Comparison of ENCODE assay signal across 9 cellular contexts in the genomic region with DNA sequence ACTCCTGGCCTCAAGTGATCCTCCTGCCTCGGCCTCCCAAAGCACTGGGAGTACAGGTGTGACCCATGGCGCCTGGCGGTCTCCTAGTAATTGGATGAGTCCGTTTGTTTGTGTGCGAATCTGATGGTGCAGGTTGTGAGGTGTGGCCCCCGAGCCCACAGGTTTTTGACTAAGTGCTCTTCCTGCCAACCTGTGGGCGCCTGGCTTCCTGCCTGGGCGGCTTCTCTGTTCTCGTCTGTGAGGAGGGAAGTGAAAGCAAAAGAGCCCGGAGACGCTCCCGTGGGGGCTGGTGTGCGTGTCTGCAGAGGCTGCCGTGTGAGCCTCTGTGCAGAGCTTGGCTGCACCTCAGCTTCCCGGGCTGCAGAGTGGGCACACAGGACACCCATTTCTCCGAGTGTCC. TPM values are rescaled to one million over a fixed set of nuclear protein-coding genes. Genes with fewer than 3 reads are reported as not detected.
DNase-seq lines count a peak whose midpoint lies in the region; ATAC-seq, FAIRE-seq and TF ChIP-seq lines count a peak whose summit lies in the region.
"Had no signal": no experiment of that assay in that cellular context is flagged by ENCODE, and none has a peak within 500 bp of the region (broad histone marks: within the 10 kb centered on the region; RNA-seq: fewer than 3 reads in every experiment).

No MANE protein-coding gene starts in this region.

- POLR2A ChIA-PET in GM12878 (lab: Charles Lee) = interaction anchor here (0.6 to 3.8 kb wide), 17 partner anchors 10 to 1013 kb away, joined by 3 to 25 read pairs (median 6); partner anchors contain the start of genes ABCA7, ARHGAP45, ATP5F1D and CNN2
- POLR2A ChIA-PET in naive thymus-derived CD4-positive, alpha-beta T cell (lab: Charles Lee) = interaction anchor here (0.6 to 38.6 kb wide), 10 partner anchors 4 to 412 kb away, joined by 4 to 2022 read pairs (median 8); partner anchors contain the start of genes ABCA7, ARHGAP45, CIRBP and CNN2

- DNase-seq in T-helper 2 cell treated with Interferon-gamma antibody and Interleukin-4, amounts not matched to agents 5 μg/mL and 100 μg/mL, for 36 hours (ENCODE audit: low spot score) = peak; percentile 93
- DNase-seq in GM12878 (ENCODE audit: low read depth, low spot score) (peak; percentile 85), urothelium cell line (ENCODE audit: low spot score) (peak; percentile 25), COLO829 (ENCODE audit: low spot score) (no peak), middle frontal gyrus (ENCODE audit: extremely low spot score, low spot score) (no peak)
- peak; percentile 69 to 97 (median 96) for DNase-seq in naive thymus-derived CD4-positive, alpha-beta T cell

- TF ChIP-seq EP300 in GM12878 (IDR thresholded peaks at IDR 0.05; ENCODE audit: borderline replicate concordance in 1 of 2, control insufficient read depth in 1 of 2, low read depth in 2 of 2, low read length in 2 of 2) = peak; percentile 61 to 77

- H3K27ac ChIP-seq in GM12878 (ENCODE audit: control insufficient read depth, insufficient read depth) = peak overlapping the region; percentile 64
- peak overlapping the region; percentile 92 for H3K27ac ChIP-seq in naive thymus-derived CD4-positive, alpha-beta T cell (ENCODE audit: low read depth, low read length)
- H3K27ac ChIP-seq: ovary had no signal

- peaks cover 69% of the 10 kb centered on the region for H3K36me3 Mint-ChIP-seq in T-helper 2 cell treated with Interferon-gamma antibody and Interleukin-4, amounts not matched to agents 5 μg/mL and 100 μg/mL, for 36 hours (ENCODE audit: low read depth)
- H3K36me3 Mint-ChIP-seq in naive thymus-derived CD4-positive, alpha-beta T cell = peaks cover 2 to 52% (median 25%) of the 10 kb centered on the region in 5 donors

- peak overlapping the region; percentile 54; the same call in 1 of the 2 replicates for H3K4me3 ChIP-seq in GM12878
- peak overlapping the region; percentile 87 for H3K4me3 ChIP-seq in naive thymus-derived CD4-positive, alpha-beta T cell (ENCODE audit: low read length)
- H3K4me3 ChIP-seq: ovary had no signal

- in situ Hi-C loops in GM12878 (cut with MboI) = no loop called here

- H3K9ac ChIP-seq in GM12878 (ENCODE audit: control insufficient read depth, insufficient read depth, low read length) = peak overlapping the region; percentile 48; the same call in 1 of the 2 replicates

- no peaks in the 10 kb centered on the region for H3K27me3 Mint-ChIP-seq in T-helper 2 cell treated with Interferon-gamma antibody and Interleukin-4, amounts not matched to agents 5 μg/mL and 100 μg/mL, for 36 hours (ENCODE audit: low read depth)
- H3K27me3 Mint-ChIP-seq in naive thymus-derived CD4-positive, alpha-beta T cell = no peaks in the 10 kb centered on the region

- no TSS peak for BruUV-seq in GM12878 (replicated peaks; lab: Mats Ljungman, UMichigan)

- under 1% methylated on average over 16 of the region's 16 CpGs for WGBS in GM12878 (ENCODE audit: insufficient coverage, insufficient replicate concordance, low lambda C conversion rate, missing lambda C conversion rate)

- H3K4me1 Mint-ChIP-seq in T-helper 2 cell treated with Interferon-gamma antibody and Interleukin-4, amounts not matched to agents 5 μg/mL and 100 μg/mL, for 36 hours (ENCODE audit: low read depth) = peaks cover 34% of the 10 kb centered on the region
- peaks cover 26 to 64% (median 51%) of the 10 kb centered on the region in 7 donors for H3K4me1 Mint-ChIP-seq in naive thymus-derived CD4-positive, alpha-beta T cell

- H3K4me3 Mint-ChIP-seq in T-helper 2 cell treated with Interferon-gamma antibody and Interleukin-4, amounts not matched to agents 5 μg/mL and 100 μg/mL, for 36 hours = peak overlapping the region; percentile 88
- peak overlapping the region; percentile 82 to 97 (median 91) for H3K4me3 Mint-ChIP-seq in naive thymus-derived CD4-positive, alpha-beta T cell

- no peak for TF ChIP-seq RAD21 in GM12878 (IDR thresholded peaks at IDR 0.05; ENCODE audit: insufficient read depth, low read depth, low read length)

- H4K20me1 ChIP-seq in GM12878 (ENCODE audit: control insufficient read depth, insufficient read depth) = no peaks in the 10 kb centered on the region

- H2AFZ ChIP-seq in GM12878 (ENCODE audit: control insufficient read depth, low read depth, low read length) = no peak overlapping the region

- RAD21 ChIA-PET in GM12878 (lab: Charles Lee; ENCODE audit: unreplicated experiment) = interaction anchor here (0.8 to 3.1 kb wide), 7 partner anchors 9 to 93 kb away, joined by 3 to 18 read pairs (median 5); partner anchors contain the start of genes ARHGAP45, CNN2 and WDR18

- ATAC-seq in GM19035 (IDR thresholded peaks at IDR 0.05; ENCODE audit: unreplicated experiment) = peak; percentile 54
- peak; percentile 69 for ATAC-seq in HG03280 (IDR thresholded peaks at IDR 0.05; ENCODE audit: unreplicated experiment)
- ATAC-seq in GM12878 = peak; percentile 94
- ATAC-seq in naive thymus-derived CD4-positive, alpha-beta T cell = peak; percentile 81

- SMC1A ChIA-PET in GM12878 (lab: Charles Lee; ENCODE audit: uncharacterized antibody, unreplicated experiment) = interaction anchor here (1.2 to 3.4 kb wide), 3 partner anchors 9 to 12 kb away, joined by 3 to 14 read pairs (median 11); partner anchors contain the start of gene ARHGAP45

- intact Hi-C loops in GM12878 (cut with micrococcal nuclease; ENCODE audit: unreplicated experiment) = loop anchor here (2.0 kb wide), 1 partner anchor 26 kb away; the partner anchor contains the start of gene GPX4
- intact Hi-C loops in naive thymus-derived CD4-positive, alpha-beta T cell (cut with micrococcal nuclease) = loop anchor here (1.0 to 5.0 kb wide), 7 partner anchors 8 to 172 kb away; partner anchors contain the start of genes ARHGAP45 (in 1 of the 2), MIDN (in 1 of the 2), POLR2E (in 1 of the 2) and RNU6-2 (in 1 of the 2)

- FAIRE-seq in GM12878 (lab: Jason Lieb, UNC) = peak; percentile 96
- FAIRE-seq in urothelium cell line (lab: Jason Lieb, UNC) = no peak

- no peak for TF ChIP-seq POLR2A in GM12878 (IDR thresholded peaks at IDR 0.05; ENCODE audit: low read depth, low read length)

- peak overlapping the region; percentile 93 for H3K27ac Mint-ChIP-seq in T-helper 2 cell treated with Interferon-gamma antibody and Interleukin-4, amounts not matched to agents 5 μg/mL and 100 μg/mL, for 36 hours
- peak overlapping the region; percentile 91 to 100 (median 99) for H3K27ac Mint-ChIP-seq in naive thymus-derived CD4-positive, alpha-beta T cell

- H3K4me1 ChIP-seq in GM12878 (ENCODE audit: control insufficient read depth, insufficient read depth, low read length) = peaks cover 35% of the 10 kb centered on the region
- H3K4me1 ChIP-seq in naive thymus-derived CD4-positive, alpha-beta T cell (ENCODE audit: control insufficient read depth in 2 of 2, insufficient read depth in 2 of 2, low read length in 2 of 2) = peaks cover 75 to 80% of the 10 kb centered on the region in 2 donors

- H3K27me3 ChIP-seq in GM12878 (replicated peaks in 1 of 2; ENCODE audit: control insufficient read depth in 2 of 2, insufficient read depth in 2 of 2, low read length in 1 of 2) = no peaks in the 10 kb centered on the region
- H3K27me3 ChIP-seq in naive thymus-derived CD4-positive, alpha-beta T cell (ENCODE audit: control insufficient read depth in 2 of 2, insufficient read depth in 2 of 2, low read length in 2 of 2) = no peaks in the 10 kb centered on the region
- H3K27me3 ChIP-seq: ovary had no signal

- peak overlapping the region; percentile 74 for H3K4me2 ChIP-seq in GM12878 (ENCODE audit: control insufficient read depth, insufficient read depth)

- no peak for TF ChIP-seq CTCF in GM12878 (IDR thresholded peaks at IDR 0.05 in 2 of 3, conservative IDR thresholded peaks at IDR 0.05 in 1 of 3; ENCODE audit: control insufficient read depth in 2 of 3, extremely low read depth in 1 of 3, insufficient read depth in 1 of 3, low read depth in 3 of 3, low read length in 3 of 3)

- H3K36me3 ChIP-seq in GM12878 (ENCODE audit: control insufficient read depth in 2 of 2, insufficient read depth in 2 of 2, low read length in 1 of 2) = peaks cover 25 to 47% of the 10 kb centered on the region in 2 experiments
- H3K36me3 ChIP-seq in naive thymus-derived CD4-positive, alpha-beta T cell (ENCODE audit: control insufficient read depth in 2 of 3, insufficient read depth in 3 of 3, low read length in 3 of 3) = peaks cover 38 to 67% (median 53%) of the 10 kb centered on the region in 3 experiments
- H3K36me3 ChIP-seq: ovary had no signal

- no peaks in the 10 kb centered on the region; the same call in 2 of the 3 replicates for H3K9me3 ChIP-seq in GM12878 (replicated peaks; ENCODE audit: control insufficient read depth, insufficient read depth, low read length)
- H3K9me3 ChIP-seq in naive thymus-derived CD4-positive, alpha-beta T cell (ENCODE audit: control insufficient read depth in 2 of 3, low read length in 3 of 3) = no peaks in the 10 kb centered on the region
- H3K9me3 ChIP-seq: ovary had no signal

- CTCF ChIA-PET in GM12878 (lab: Yijun Ruan, JAX) = interaction anchor here (0.6 to 2.6 kb wide), 6 partner anchors 10 to 26 kb away, joined by 3 to 11 read pairs (median 4); partner anchors contain the start of genes ARHGAP45 and GPX4
- CTCF ChIA-PET in naive thymus-derived CD4-positive, alpha-beta T cell (lab: Charles Lee) = interaction anchor here (0.6 to 8.7 kb wide), 5 partner anchors 11 to 176 kb away, joined by 3 to 68 read pairs (median 4); partner anchors contain the start of genes ARHGAP45 and RNU6-2

- peaks cover 18% of the 10 kb centered on the region for H3K79me2 ChIP-seq in GM12878 (ENCODE audit: control insufficient read depth, insufficient read depth, low read length)

- H3K9me3 Mint-ChIP-seq in T-helper 2 cell treated with Interferon-gamma antibody and Interleukin-4, amounts not matched to agents 5 μg/mL and 100 μg/mL, for 36 hours = no peaks in the 10 kb centered on the region
- peaks cover 0 to 8% (median 0%) of the 10 kb centered on the region in 11 donors for H3K9me3 Mint-ChIP-seq in naive thymus-derived CD4-positive, alpha-beta T cell

RNA-seq across cellular contexts. Expression of gene ARHGAP45, which starts 10.0 kb away (rescaled TPM):
- 190 and 196 TPM in 2 replicates for total RNA-seq in GM12878 (2013; cell fraction: nucleolus; rRNA removed)
- 116 and 146 TPM in 2 replicates for total RNA-seq in GM12878 (2014; rRNA removed)
- total RNA-seq in GM12878 (2014; rRNA removed; fragmentation: Illumina TruSeq; extraction: Trizol) = 21.4 and 26.2 TPM in 2 replicates
- total RNA-seq in GM12878 (2021) = 142 and 151 TPM in 2 replicates
- polyA plus RNA-seq in GM12878 (2011; ENCODE audit: low read depth) = 33.0 TPM
- 20.8 and 53.2 TPM in 2 replicates for polyA plus RNA-seq in GM12878 (2011; rRNA removed)
- polyA plus RNA-seq in GM12878 (2011; cell fraction: cytosol; rRNA removed) = 64.0 and 103 TPM in 2 replicates
- polyA plus RNA-seq in GM12878 (2011; cell fraction: nucleus; rRNA removed) = 223 and 275 TPM in 2 replicates
- 85.3 and 105 TPM in 2 replicates for polyA plus RNA-seq in GM12878 (2012)
- 1.4 and 9.8 TPM in 2 replicates for polyA plus RNA-seq in GM12878 (2014; fragmentation: Illumina TruSeq; extraction: Trizol)
- polyA plus RNA-seq in GM12878 (2014; fragmentation: Nextera tagmentation; extraction: Ambion mirVana) = 1 to 10 TPM; 1.4 to 7.8 TPM
- polyA plus RNA-seq in GM12878 (2014; rRNA removed) = 96.0 and 125 TPM in 2 replicates
- 10 to 100 TPM; 66.6 to 82.6 TPM for polyA plus RNA-seq in GM12878 (2016; fragmentation: Nextera tagmentation; extraction: Ambion mirVana)
- polyA minus RNA-seq in GM12878 (2011; rRNA and poly(A)+ RNA removed) = 36.0 and 96.7 TPM in 2 replicates
- polyA minus RNA-seq in GM12878 (2011; cell fraction: cytosol; rRNA and poly(A)+ RNA removed) = 45.4 and 45.7 TPM in 2 replicates
- polyA minus RNA-seq in GM12878 (2011; cell fraction: nucleus; rRNA and poly(A)+ RNA removed) = 32.4 and 52.2 TPM in 2 replicates
- total RNA-seq in naive thymus-derived CD4-positive, alpha-beta T cell = 1,000 to 10,000 TPM in 1 of 5 experiments, 100 to 1,000 TPM in 4; 467 to 1,030 (median 779) TPM
- 100 to 1,000 TPM; 305 to 880 TPM for polyA plus RNA-seq in naive thymus-derived CD4-positive, alpha-beta T cell

RNA-seq across cellular contexts. Expression of gene POLR2E, which starts 18.2 kb away (rescaled TPM):
- 37.4 and 46.6 TPM in 2 replicates for total RNA-seq in GM12878 (2013; cell fraction: nucleolus; rRNA removed)
- 194 and 207 TPM in 2 replicates for total RNA-seq in GM12878 (2014; rRNA removed)
- total RNA-seq in GM12878 (2014; rRNA removed; fragmentation: Illumina TruSeq; extraction: Trizol) = 78.7 and 85.5 TPM in 2 replicates
- total RNA-seq in GM12878 (2021) = 243 and 250 TPM in 2 replicates
- polyA plus RNA-seq in GM12878 (2011; ENCODE audit: low read depth) = 54.0 TPM
- 92.4 and 192 TPM in 2 replicates for polyA plus RNA-seq in GM12878 (2011; rRNA removed)
- 220 and 291 TPM in 2 replicates for polyA plus RNA-seq in GM12878 (2011; cell fraction: cytosol; rRNA removed)
- 162 and 168 TPM in 2 replicates for polyA plus RNA-seq in GM12878 (2011; cell fraction: nucleus; rRNA removed)
- polyA plus RNA-seq in GM12878 (2012) = 184 and 198 TPM in 2 replicates
- 10.0 and 142 TPM in 2 replicates for polyA plus RNA-seq in GM12878 (2014; fragmentation: Illumina TruSeq; extraction: Trizol)
- 10 to 100 TPM in 1 of 2 experiments, 1 to 10 TPM in 1; 4.0 to 17.0 TPM for polyA plus RNA-seq in GM12878 (2014; fragmentation: Nextera tagmentation; extraction: Ambion mirVana)
- polyA plus RNA-seq in GM12878 (2014; rRNA removed) = 367 and 444 TPM in 2 replicates
- polyA plus RNA-seq in GM12878 (2016; fragmentation: Nextera tagmentation; extraction: Ambion mirVana) = 100 to 1,000 TPM; 460 to 487 TPM
- polyA minus RNA-seq in GM12878 (2011; rRNA and poly(A)+ RNA removed) = 76.9 and 101 TPM in 2 replicates
- 70.2 and 78.0 TPM in 2 replicates for polyA minus RNA-seq in GM12878 (2011; cell fraction: cytosol; rRNA and poly(A)+ RNA removed)
- 29.5 and 49.3 TPM in 2 replicates for polyA minus RNA-seq in GM12878 (2011; cell fraction: nucleus; rRNA and poly(A)+ RNA removed)
- 100 to 1,000 TPM in 1 of 5 experiments, 10 to 100 TPM in 4; 75.3 to 157 (median 82.1) TPM for total RNA-seq in naive thymus-derived CD4-positive, alpha-beta T cell
- 100 to 1,000 TPM; 136 to 179 TPM for polyA plus RNA-seq in naive thymus-derived CD4-positive, alpha-beta T cell

RNA-seq across cellular contexts. Expression of gene GPX4, which starts 26.8 kb away (rescaled TPM):
- 30.7 and 37.1 TPM in 2 replicates for total RNA-seq in GM12878 (2013; cell fraction: nucleolus; rRNA removed)
- total RNA-seq in GM12878 (2014; rRNA removed) (325 and 388 TPM in 2 replicates), GM12878 (2014; rRNA removed; fragmentation: Illumina TruSeq; extraction: Trizol) (185 and 204 TPM in 2 replicates), GM12878 (2021) (305 and 316 TPM in 2 replicates)
- polyA plus RNA-seq in GM12878 (2011; ENCODE audit: low read depth) = 143 TPM
- polyA plus RNA-seq in GM12878 (2011; rRNA removed) (171 and 289 TPM in 2 replicates), GM12878 (2014; fragmentation: Illumina TruSeq; extraction: Trizol) (144 and 257 TPM in 2 replicates), GM12878 (2014; fragmentation: Nextera tagmentation; extraction: Ambion mirVana) (10 to 100 TPM; 33.3 to 99.6 TPM), GM12878 (2014; rRNA removed) (749 and 807 TPM in 2 replicates), GM12878 (2016; fragmentation: Nextera tagmentation; extraction: Ambion mirVana) (100 to 1,000 TPM; 534 to 574 TPM)
- 532 and 769 TPM in 2 replicates for polyA plus RNA-seq in GM12878 (2011; cell fraction: cytosol; rRNA removed)
- 455 and 480 TPM in 2 replicates for polyA plus RNA-seq in GM12878 (2011; cell fraction: nucleus; rRNA removed)
- 460 and 464 TPM in 2 replicates for polyA plus RNA-seq in GM12878 (2012)
- 134 and 182 TPM in 2 replicates for polyA minus RNA-seq in GM12878 (2011; rRNA and poly(A)+ RNA removed)
- 111 and 122 TPM in 2 replicates for polyA minus RNA-seq in GM12878 (2011; cell fraction: cytosol; rRNA and poly(A)+ RNA removed)
- polyA minus RNA-seq in GM12878 (2011; cell fraction: nucleus; rRNA and poly(A)+ RNA removed) = 39.3 and 60.3 TPM in 2 replicates
- 100 to 1,000 TPM; 122 to 235 (median 194) TPM for total RNA-seq in naive thymus-derived CD4-positive, alpha-beta T cell
- polyA plus RNA-seq in naive thymus-derived CD4-positive, alpha-beta T cell = 100 to 1,000 TPM; 417 to 522 TPM

RNA-seq across cellular contexts. Expression of gene ABCA7, which starts 37.0 kb away (rescaled TPM):
- 50.3 and 55.4 TPM in 2 replicates for total RNA-seq in GM12878 (2013; cell fraction: nucleolus; rRNA removed)
- 14.9 and 18.1 TPM in 2 replicates for total RNA-seq in GM12878 (2014; rRNA removed)
- total RNA-seq in GM12878 (2014; rRNA removed; fragmentation: Illumina TruSeq; extraction: Trizol) = 5.6 and 7.6 TPM in 2 replicates
- total RNA-seq in GM12878 (2021) = 38.7 and 49.5 TPM in 2 replicates
- polyA plus RNA-seq in GM12878 (2011; ENCODE audit: low read depth) = 16.4 TPM
- polyA plus RNA-seq in GM12878 (2011; rRNA removed) = 3.3 and 5.5 TPM in 2 replicates
- 7.0 and 10.0 TPM in 2 replicates for polyA plus RNA-seq in GM12878 (2011; cell fraction: cytosol; rRNA removed)
- 81.6 and 107 TPM in 2 replicates for polyA plus RNA-seq in GM12878 (2011; cell fraction: nucleus; rRNA removed)
- polyA plus RNA-seq in GM12878 (2012) = 15.2 and 21.6 TPM in 2 replicates
- 4.6 and 11.4 TPM in 2 replicates for polyA plus RNA-seq in GM12878 (2014; fragmentation: Illumina TruSeq; extraction: Trizol)
- 1 to 10 TPM; 1.0 to 2.9 TPM for polyA plus RNA-seq in GM12878 (2014; fragmentation: Nextera tagmentation; extraction: Ambion mirVana)
- polyA plus RNA-seq in GM12878 (2014; rRNA removed) = 26.9 and 36.5 TPM in 2 replicates
- polyA plus RNA-seq in GM12878 (2016; fragmentation: Nextera tagmentation; extraction: Ambion mirVana) = 10 to 100 TPM; 22.0 to 22.1 TPM
- 4.3 and 9.4 TPM in 2 replicates for polyA minus RNA-seq in GM12878 (2011; rRNA and poly(A)+ RNA removed)
- polyA minus RNA-seq in GM12878 (2011; cell fraction: cytosol; rRNA and poly(A)+ RNA removed) = 5.8 and 7.9 TPM in 2 replicates
- 24.3 and 39.7 TPM in 2 replicates for polyA minus RNA-seq in GM12878 (2011; cell fraction: nucleus; rRNA and poly(A)+ RNA removed)
- total RNA-seq in naive thymus-derived CD4-positive, alpha-beta T cell = 100 to 1,000 TPM in 4 of 5 experiments, 10 to 100 TPM in 1; 57.8 to 323 (median 155) TPM
- polyA plus RNA-seq in naive thymus-derived CD4-positive, alpha-beta T cell = 10 to 100 TPM in 1 of 2 donors, 1 to 10 TPM in 1; 6.6 to 25.5 TPM

RNA-seq across cellular contexts. Expression of gene CNN2, which starts 50.5 kb away (rescaled TPM):
- total RNA-seq in GM12878 (2013; cell fraction: nucleolus; rRNA removed) = 28.5 and 30.8 TPM in 2 replicates
- total RNA-seq in GM12878 (2014; rRNA removed) (154 and 195 TPM in 2 replicates), GM12878 (2014; rRNA removed; fragmentation: Illumina TruSeq; extraction: Trizol) (95.8 and 115 TPM in 2 replicates), GM12878 (2021) (289 and 311 TPM in 2 replicates)
- 64.3 TPM for polyA plus RNA-seq in GM12878 (2011; ENCODE audit: low read depth)
- polyA plus RNA-seq in GM12878 (2011; rRNA removed) (28.6 and 54.2 TPM in 2 replicates), GM12878 (2014; fragmentation: Illumina TruSeq; extraction: Trizol) (60.1 and 168 TPM in 2 replicates), GM12878 (2014; fragmentation: Nextera tagmentation; extraction: Ambion mirVana) (10 to 100 TPM; 34.7 to 42.5 TPM), GM12878 (2014; rRNA removed) (177 and 213 TPM in 2 replicates), GM12878 (2016; fragmentation: Nextera tagmentation; extraction: Ambion mirVana) (100 to 1,000 TPM; 269 to 273 TPM)
- 104 and 118 TPM in 2 replicates for polyA plus RNA-seq in GM12878 (2011; cell fraction: cytosol; rRNA removed)
- 80.2 and 133 TPM in 2 replicates for polyA plus RNA-seq in GM12878 (2011; cell fraction: nucleus; rRNA removed)
- 117 and 149 TPM in 2 replicates for polyA plus RNA-seq in GM12878 (2012)
- polyA minus RNA-seq in GM12878 (2011; rRNA and poly(A)+ RNA removed) = 71.8 and 98.5 TPM in 2 replicates
- polyA minus RNA-seq in GM12878 (2011; cell fraction: cytosol; rRNA and poly(A)+ RNA removed) = 91.4 and 128 TPM in 2 replicates
- 14.9 and 31.0 TPM in 2 replicates for polyA minus RNA-seq in GM12878 (2011; cell fraction: nucleus; rRNA and poly(A)+ RNA removed)
- 100 to 1,000 TPM; 234 to 440 (median 240) TPM for total RNA-seq in naive thymus-derived CD4-positive, alpha-beta T cell
- 100 to 1,000 TPM; 401 to 704 TPM for polyA plus RNA-seq in naive thymus-derived CD4-positive, alpha-beta T cell

Comparison
In these comparisons a context has a peak if more than half of its experiments do, and no peak if none do; other contexts are left out.
1. DNase-seq: peak in T-helper 2 cell treated with Interferon-gamma antibody and Interleukin-4, amounts not matched to agents 5 μg/mL and 100 μg/mL, for 36 hours (single experiment), GM12878 (single experiment), naive thymus-derived CD4-positive, alpha-beta T cell (9 of 9) and urothelium cell line (single experiment); none in COLO829 (single experiment) and middle frontal gyrus (single experiment).
2. Peak in every context shown above with its lines, with median percentiles within 50 percentile points of each other: ATAC-seq.